ENCODE assay signal across 17 cellular contexts in the genomic region with DNA sequence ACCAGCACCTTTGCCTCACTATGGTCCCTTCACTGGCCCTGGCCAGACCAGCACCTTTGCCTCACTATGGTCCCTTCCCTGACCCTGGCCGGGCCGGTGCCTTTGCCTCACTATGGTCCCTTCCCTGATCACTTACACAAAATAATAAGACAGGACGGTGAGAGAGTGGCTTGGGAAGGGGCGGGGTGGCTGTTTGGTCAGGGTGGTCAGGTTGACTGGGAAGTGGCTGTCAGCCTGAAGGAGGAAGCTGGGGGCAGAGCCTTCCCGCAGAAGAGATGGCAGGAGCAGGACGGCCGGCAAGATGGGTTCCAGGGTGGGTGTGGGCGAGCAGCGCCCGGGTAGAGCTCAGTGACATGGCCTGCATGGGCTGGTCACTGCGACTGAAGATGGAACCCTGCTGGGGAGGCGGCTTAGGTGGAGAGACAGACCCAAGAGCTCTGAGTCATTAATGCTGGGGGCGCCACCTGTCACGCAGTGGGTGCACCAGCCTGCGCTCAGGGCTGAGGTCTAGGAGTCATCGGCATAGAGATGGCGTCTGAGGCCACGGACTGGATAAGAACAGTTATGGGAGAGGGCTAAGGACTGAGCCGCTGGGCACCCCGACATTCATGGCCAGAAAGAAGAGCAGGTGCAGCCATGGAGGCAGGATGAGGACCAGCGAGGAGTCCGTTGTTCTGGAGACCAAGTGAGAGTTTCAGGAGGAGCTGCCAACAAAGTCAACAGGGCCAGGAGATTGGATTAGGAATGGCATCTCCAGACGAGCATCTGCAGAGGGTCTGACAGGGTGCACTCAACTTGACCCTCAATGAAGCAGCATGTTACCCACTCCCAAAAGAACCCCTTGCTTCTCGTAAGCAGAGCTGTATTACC.
DNase-seq lines count a peak whose midpoint lies in the region; ATAC-seq, FAIRE-seq and TF ChIP-seq lines count a peak whose summit lies in the region.
"Had no signal": no experiment of that assay in that cellular context is flagged by ENCODE, and none has a peak within 500 bp of the region (broad histone marks: within the 10 kb centered on the region; RNA-seq: fewer than 3 reads in every experiment).

No MANE protein-coding gene starts in this region.

- no peak for ATAC-seq in activated CD8-positive, alpha-beta memory T cell treated with anti-CD3 and anti-CD28 coated beads, Interleukin-2, amount 10 ng/mL, durations not matched to agents 7 days and 5 days
- ATAC-seq in left lobe of liver: no peak
- no peak for ATAC-seq in HG03175 (IDR thresholded peaks at IDR 0.05; ENCODE audit: unreplicated experiment)
- ATAC-seq: gastrocnemius medialis had no signal

- H3K27ac ChIP-seq in stomach: no peak overlapping the region
- H3K27ac ChIP-seq: gastrocnemius medialis, tibial artery had no signal

- no peak for FAIRE-seq in D721Med (lab: Jason Lieb, UNC)
- FAIRE-seq: H54 had no signal

- peaks cover 0 to 22% (median 2%) of the 10 kb centered on the region in 4 donors for H3K36me3 ChIP-seq in stomach
- H3K36me3 ChIP-seq: gastrocnemius medialis had no signal

- no peaks in the 10 kb centered on the region for H3K4me1 Mint-ChIP-seq in activated CD8-positive, alpha-beta memory T cell treated with anti-CD3 and anti-CD28 coated beads, Interleukin-2, amount 10 ng/mL, durations not matched to agents 7 days and 5 days
- H3K4me1 Mint-ChIP-seq: CD4-positive, alpha-beta memory T cell had no signal

- H3K27me3 ChIP-seq in stomach: no peaks in the 10 kb centered on the region
- H3K27me3 ChIP-seq: gastrocnemius medialis, tibial artery had no signal

- CTCF ChIA-PET in activated CD8-positive, alpha-beta memory T cell treated with anti-CD3 and anti-CD28 coated beads, Interleukin-2, amount 10 ng/mL, durations not matched to agents 7 days and 5 days (lab: Charles Lee): interaction anchor here (10.0 kb wide), 1 partner anchor 388 kb away, joined by 146 read pairs; no protein-coding TSS in a partner anchor

- DNase-seq in activated CD8-positive, alpha-beta memory T cell treated with anti-CD3 and anti-CD28 coated beads, Interleukin-2, amount 10 ng/mL, durations not matched to agents 7 days and 5 days: peak; percentile 31
- no peak for DNase-seq in activated CD8-positive, alpha-beta memory T cell treated with anti-CD3 and anti-CD28 coated beads, Interleukin-2, amount 50 U/mL, for 4 hours
- DNase-seq in RPMI7951 (ENCODE audit: low read depth) (peak; percentile 36), left lobe of liver (ENCODE audit: low spot score) (peak; percentile 45), stomach (peak; percentile 23), D721Med (ENCODE audit: insufficient read length, low spot score) (no peak), DMS79 (lab: John Stamatoyannopoulos, UW) (no peak)
- DNase-seq: CD4-positive, alpha-beta memory T cell; gastrocnemius medialis; NCI-H1417 treated with DMSO at 0.1 percent for 48 hours; NCI-H345; Right ventricle myocardium superior; stimulated activated CD4-positive, alpha-beta T cell treated with anti-CD3 and anti-CD28 coated beads, Interleukin-4, amount 100 ng/mL, for 24 hours; T-helper 2 cell had no signal

- H3K4me3 Mint-ChIP-seq in activated CD8-positive, alpha-beta memory T cell treated with anti-CD3 and anti-CD28 coated beads, Interleukin-2, amount 10 ng/mL, durations not matched to agents 7 days and 5 days: no peak overlapping the region
- H3K4me3 Mint-ChIP-seq: CD4-positive, alpha-beta memory T cell had no signal

- no peak overlapping the region for H3K27ac Mint-ChIP-seq in activated CD8-positive, alpha-beta memory T cell treated with anti-CD3 and anti-CD28 coated beads, Interleukin-2, amount 10 ng/mL, durations not matched to agents 7 days and 5 days

- H3K4me3 ChIP-seq in stomach: no peak overlapping the region
- H3K4me3 ChIP-seq: gastrocnemius medialis, tibial artery had no signal

- intact Hi-C loops in stomach (cut with DNase I; ENCODE audit: low total_unique reads): loop anchor here (5.0 to 10.0 kb wide), 2 partner anchors 83 to 376 kb away; no protein-coding TSS in a partner anchor

- no peaks in the 10 kb centered on the region for H3K36me3 Mint-ChIP-seq in activated CD8-positive, alpha-beta memory T cell treated with anti-CD3 and anti-CD28 coated beads, Interleukin-2, amount 10 ng/mL, durations not matched to agents 7 days and 5 days
- H3K36me3 Mint-ChIP-seq: CD4-positive, alpha-beta memory T cell had no signal

- no peak for TF ChIP-seq EP300 in stomach (IDR thresholded peaks at IDR 0.05)

- H3K27me3 Mint-ChIP-seq in activated CD8-positive, alpha-beta memory T cell treated with anti-CD3 and anti-CD28 coated beads, Interleukin-2, amount 10 ng/mL, durations not matched to agents 7 days and 5 days: peaks cover 7% of the 10 kb centered on the region

- WGBS in stomach, 5 donors: 87 to 91% (median 89%) methylated on average over 23 to 24 of the region's 24 CpGs

- no peaks in the 10 kb centered on the region for H3K9me3 Mint-ChIP-seq in activated CD8-positive, alpha-beta memory T cell treated with anti-CD3 and anti-CD28 coated beads, Interleukin-2, amount 10 ng/mL, durations not matched to agents 7 days and 5 days (ENCODE audit: low read depth)

- TF ChIP-seq POLR2A in stomach (IDR thresholded peaks at IDR 0.05): no peak

- H3K9me3 ChIP-seq in stomach: no peaks in the 10 kb centered on the region
- H3K9me3 ChIP-seq: gastrocnemius medialis, tibial artery had no signal

- H3K4me1 ChIP-seq in stomach: peaks cover 0 to 31% (median 14%) of the 10 kb centered on the region in 4 donors

- TF ChIP-seq CTCF in stomach (IDR thresholded peaks at IDR 0.05): no peak
- no peak for TF ChIP-seq CTCF in D721Med (IDR thresholded peaks at IDR 0.05; ENCODE audit: insufficient read depth, missing control alignments)

Comparison
In these comparisons a context has a peak if more than half of its experiments do, and no peak if none do; other contexts are left out.
1. DNase-seq: peak in activated CD8-positive, alpha-beta memory T cell treated with anti-CD3 and anti-CD28 coated beads, Interleukin-2, amount 10 ng/mL, durations not matched to agents 7 days and 5 days (single experiment), RPMI7951 (single experiment), left lobe of liver (single experiment) and stomach (single experiment); none in activated CD8-positive, alpha-beta memory T cell treated with anti-CD3 and anti-CD28 coated beads, Interleukin-2, amount 50 U/mL, for 4 hours (single experiment), D721Med (single experiment) and DMS79 (single experiment).